ENCODE assay signal across 16 cellular contexts in genomic region chr14:49882826-49883694, GRCh38. TPM values are rescaled to one million over a fixed set of nuclear protein-coding genes. Genes with fewer than 3 reads are reported as not detected.
DNase-seq lines count a peak whose midpoint lies in the region; ATAC-seq, FAIRE-seq and TF ChIP-seq lines count a peak whose summit lies in the region.
"Had no signal": no experiment of that assay in that cellular context is flagged by ENCODE, and none has a peak within 500 bp of the region (broad histone marks: within the 10 kb centered on the region; RNA-seq: fewer than 3 reads in every experiment).

No MANE protein-coding gene starts in this region.

- no peak overlapping the region for H3K4me3 Mint-ChIP-seq in activated CD8-positive, alpha-beta memory T cell treated with anti-CD3 and anti-CD28 coated beads, Interleukin-2, amount 10 ng/mL, durations not matched to agents 7 days and 5 days
- no peak overlapping the region for H3K4me3 Mint-ChIP-seq in type B pancreatic cell
- H3K4me3 Mint-ChIP-seq: activated T-cell treated with anti-CD3 and anti-CD28 coated beads, Interleukin-2, amount 50 U/mL, for 4 hours had no signal

- no peaks in the 10 kb centered on the region for H3K27me3 ChIP-seq in transverse colon
- H3K27me3 ChIP-seq: MG63 had no signal

- H3K4me3 ChIP-seq in transverse colon: no peak overlapping the region
- H3K4me3 ChIP-seq: MG63 had no signal

- H3K9me3 ChIP-seq in transverse colon: no peaks in the 10 kb centered on the region
- H3K9me3 ChIP-seq: MG63 had no signal

- H3K36me3 Mint-ChIP-seq in activated CD8-positive, alpha-beta memory T cell treated with anti-CD3 and anti-CD28 coated beads, Interleukin-2, amount 10 ng/mL, durations not matched to agents 7 days and 5 days: no peaks in the 10 kb centered on the region
- no peaks in the 10 kb centered on the region for H3K36me3 Mint-ChIP-seq in type B pancreatic cell

- no peak overlapping the region for H3K27ac Mint-ChIP-seq in activated CD8-positive, alpha-beta memory T cell treated with anti-CD3 and anti-CD28 coated beads, Interleukin-2, amount 10 ng/mL, durations not matched to agents 7 days and 5 days
- H3K27ac Mint-ChIP-seq in type B pancreatic cell: peak overlapping the region; percentile 50

- peaks cover 0 to 39% (median 10%) of the 10 kb centered on the region in 4 donors for H3K4me1 ChIP-seq in transverse colon

- H3K9me3 Mint-ChIP-seq in activated CD8-positive, alpha-beta memory T cell treated with anti-CD3 and anti-CD28 coated beads, Interleukin-2, amount 10 ng/mL, durations not matched to agents 7 days and 5 days (ENCODE audit: low read depth): no peaks in the 10 kb centered on the region
- no peaks in the 10 kb centered on the region for H3K9me3 Mint-ChIP-seq in type B pancreatic cell
- H3K9me3 Mint-ChIP-seq: activated T-cell treated with anti-CD3 and anti-CD28 coated beads, Interleukin-2, amount 50 U/mL, for 4 hours had no signal

- WGBS in transverse colon (ENCODE audit: low coverage in 1 of 2), 2 donors: 90 to 93% methylated on average over 2 to 18 of the region's 18 CpGs

- no peak for TF ChIP-seq POLR2A in transverse colon (IDR thresholded peaks at IDR 0.05)

- POLR2A ChIA-PET in RWPE1 (lab: Yijun Ruan, JAX; ENCODE audit: low non-redundant PET): no interaction called here

- peak overlapping the region; percentile 59 for H3K27ac ChIP-seq in RWPE1
- H3K27ac ChIP-seq in epithelial cell of prostate: peak overlapping the region; percentile 40
- H3K27ac ChIP-seq in transverse colon: no peak overlapping the region

- H3K36me3 ChIP-seq in transverse colon: no peaks in the 10 kb centered on the region
- H3K36me3 ChIP-seq: MG63 had no signal

- no peak for TF ChIP-seq EP300 in transverse colon (IDR thresholded peaks at IDR 0.05; ENCODE audit: low read depth)

- FAIRE-seq in urothelium cell line (lab: Jason Lieb, UNC): no peak

- H3K27me3 Mint-ChIP-seq in activated CD8-positive, alpha-beta memory T cell treated with anti-CD3 and anti-CD28 coated beads, Interleukin-2, amount 10 ng/mL, durations not matched to agents 7 days and 5 days: no peaks in the 10 kb centered on the region
- no peaks in the 10 kb centered on the region for H3K27me3 Mint-ChIP-seq in type B pancreatic cell

- peak; percentile 43 for DNase-seq in activated CD8-positive, alpha-beta memory T cell treated with anti-CD3 and anti-CD28 coated beads, Interleukin-2, amount 50 U/mL, for 48 hours
- DNase-seq in activated CD8-positive, alpha-beta memory T cell treated with anti-CD3 and anti-CD28 coated beads, Interleukin-2, amount 10 ng/mL, durations not matched to agents 7 days and 5 days: no peak
- DNase-seq in RWPE1 (ENCODE audit: low spot score): no peak
- no peak for DNase-seq in epithelial cell of prostate (ENCODE audit: low read depth, low spot score)
- no peak for DNase-seq in type B pancreatic cell (ENCODE audit: extremely low spot score, unreplicated experiment)
- DNase-seq in urothelium cell line (ENCODE audit: low spot score): no peak
- DNase-seq in KBM-7: no peak
- DNase-seq in transverse colon: no peak
- DNase-seq: ACHN; activated CD4-positive, CD25-positive, alpha-beta regulatory T cell treated with anti-CD3 and anti-CD28 coated beads, Interleukin-2, amount 50 U/mL, for 72 hours; activated T-cell treated with anti-CD3 and anti-CD28 coated beads, Interleukin-2, amount 50 U/mL, for 4 hours; GF-D8; MG63; NCI-H2029; NCI-H526 had no signal

- TF ChIP-seq CTCF in RWPE1 (conservative IDR thresholded peaks at IDR 0.05; ENCODE audit: low read depth) (no peak), type B pancreatic cell (conservative IDR thresholded peaks at IDR 0.05) (no peak), transverse colon (IDR thresholded peaks at IDR 0.05) (no peak)

- H3K4me1 Mint-ChIP-seq in activated CD8-positive, alpha-beta memory T cell treated with anti-CD3 and anti-CD28 coated beads, Interleukin-2, amount 10 ng/mL, durations not matched to agents 7 days and 5 days: peaks cover 32% of the 10 kb centered on the region
- peaks cover 22% of the 10 kb centered on the region for H3K4me1 Mint-ChIP-seq in type B pancreatic cell (ENCODE audit: unreplicated experiment)

- intact Hi-C loops in transverse colon (cut with DNase I; ENCODE audit: low total_unique reads): no loop called here

- CTCF ChIA-PET in activated CD8-positive, alpha-beta memory T cell treated with anti-CD3 and anti-CD28 coated beads, Interleukin-2, amount 10 ng/mL, durations not matched to agents 7 days and 5 days (lab: Charles Lee): interaction anchor here (1.1 to 4.6 kb wide), 2 partner anchors 8 to 249 kb away, joined by 3 to 48 read pairs; partner anchors contain the start of gene ARF6
- CTCF ChIA-PET in RWPE1 (lab: Yijun Ruan, JAX): no interaction called here

- in situ Hi-C loops in KBM-7 (cut with MboI; ENCODE audit: low pct_unique_long_range_greater_than_20kb, low sequenced_read_pairs): no loop called here
- in situ Hi-C loops in transverse colon (cut with MboI; ENCODE audit: low pct_ligation_motif_present in 1 of 4, low pct_unique_long_range_greater_than_20kb in 1 of 4, low sequenced_read_pairs in 3 of 4): no loop called here

- no peak for ATAC-seq in activated CD8-positive, alpha-beta memory T cell treated with anti-CD3 and anti-CD28 coated beads, Interleukin-2, amount 10 ng/mL, durations not matched to agents 7 days and 5 days
- ATAC-seq: activated T-cell treated with anti-CD3 and anti-CD28 coated beads, Interleukin-2, amount 50 U/mL, for 4 hours; left lobe of liver had no signal

RNA-seq across cellular contexts. Expression of gene ARF6, which starts 9.8 kb away (rescaled TPM):
- total RNA-seq in activated CD8-positive, alpha-beta memory T cell treated with anti-CD3 and anti-CD28 coated beads, Interleukin-2, amount 10 ng/mL, durations not matched to agents 7 days and 5 days: 100 to 1,000 TPM; 171 to 190 TPM
- total RNA-seq in type B pancreatic cell (ENCODE audit: low replicate concordance) (86.4 and 184 TPM in 2 replicates), transverse colon (100 to 1,000 TPM in 2 of 4 donors, 10 to 100 TPM in 2; 70.3 to 120 (median 101) TPM)

RNA-seq across cellular contexts. Expression of gene NEMF, which starts 30.5 kb away (rescaled TPM):
- total RNA-seq in activated CD8-positive, alpha-beta memory T cell treated with anti-CD3 and anti-CD28 coated beads, Interleukin-2, amount 10 ng/mL, durations not matched to agents 7 days and 5 days: 10 to 100 TPM; 78.7 to 82.8 TPM
- total RNA-seq in type B pancreatic cell (ENCODE audit: low replicate concordance): 87.9 and 104 TPM in 2 replicates
- total RNA-seq in transverse colon: 100 to 1,000 TPM in 1 of 4 donors, 10 to 100 TPM in 3; 50.2 to 129 (median 79.3) TPM

Comparison
In these comparisons a context has a peak if more than half of its experiments do, and no peak if none do; other contexts are left out.
1. H3K27ac ChIP-seq: peak in RWPE1 (single experiment) and epithelial cell of prostate (single experiment); none in transverse colon (0 of 4).